In the genomic region with DNA sequence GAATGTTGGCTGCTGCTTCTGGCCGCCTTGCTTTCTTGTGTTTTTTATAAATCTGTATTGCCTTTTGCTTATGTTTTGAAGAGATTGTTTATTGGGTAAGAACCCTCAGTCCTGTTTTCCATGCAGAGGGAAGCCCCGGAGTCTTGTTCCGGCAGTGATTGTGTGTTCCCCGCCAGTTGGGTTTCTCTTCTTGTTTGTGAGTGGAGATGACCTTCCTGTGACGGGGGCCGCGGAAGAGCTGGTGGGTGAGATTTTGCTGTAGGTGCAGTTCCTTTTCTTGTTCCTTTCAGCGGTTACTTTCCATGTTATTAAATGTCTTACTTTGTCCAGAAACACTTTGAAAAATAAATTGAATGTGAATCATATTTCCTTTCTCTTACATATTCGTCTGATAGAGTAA, we compare ENCODE assay signal across 11 cellular contexts. TPM values are rescaled to one million over a fixed set of nuclear protein-coding genes. Genes with fewer than 3 reads are reported as not detected.
DNase-seq lines count a peak whose midpoint lies in the region; ATAC-seq, FAIRE-seq and TF ChIP-seq lines count a peak whose summit lies in the region.
"Had no signal": no experiment of that assay in that cellular context is flagged by ENCODE, and none has a peak within 500 bp of the region (broad histone marks: within the 10 kb centered on the region; RNA-seq: fewer than 3 reads in every experiment).

No MANE protein-coding gene starts in this region.

- DNase-seq in GM18507 (ENCODE audit: extremely low spot score, insufficient read length, low read depth) (no peak), right atrium auricular region (ENCODE audit: low spot score) (peak; percentile 72), AML-193 (lab: John Stamatoyannopoulos, UW) (no peak), NCI-H2081 (lab: John Stamatoyannopoulos, UW) (no peak)
- no peak for DNase-seq in activated CD4-positive, alpha-beta memory T cell treated with anti-CD3 and anti-CD28 coated beads, Interleukin-2, amount 10 ng/mL, durations not matched to agents 7 days and 5 days
- no peak for DNase-seq in stimulated activated effector memory CD8-positive, alpha-beta T cell treated with anti-CD3 and anti-CD28 coated beads, Interleukin-12 subunit alpha, Interleukin-12 subunit beta, amount 100 ng/mL, for 72 hours (ENCODE audit: low spot score in 2 of 2)
- DNase-seq: NCI-H510A had no signal

- no peak for ATAC-seq in stimulated activated effector memory CD8-positive, alpha-beta T cell treated with anti-CD3 and anti-CD28 coated beads, Interleukin-12 subunit alpha, Interleukin-12 subunit beta, amount 100 ng/mL, for 72 hours
- no peak for ATAC-seq in GM19328 (IDR thresholded peaks at IDR 0.05; ENCODE audit: unreplicated experiment)

- peaks cover 68% of the 10 kb centered on the region for H3K4me1 Mint-ChIP-seq in activated CD4-positive, alpha-beta memory T cell treated with anti-CD3 and anti-CD28 coated beads, Interleukin-2, amount 10 ng/mL, durations not matched to agents 7 days and 5 days
- H3K4me1 Mint-ChIP-seq in stimulated activated effector memory CD8-positive, alpha-beta T cell treated with anti-CD3 and anti-CD28 coated beads, Interleukin-12 subunit alpha, Interleukin-12 subunit beta, amount 100 ng/mL, for 72 hours, result peaks cover 79% of the 10 kb centered on the region

- peak overlapping the region; percentile 81 for H3K27ac Mint-ChIP-seq in activated CD4-positive, alpha-beta memory T cell treated with anti-CD3 and anti-CD28 coated beads, Interleukin-2, amount 10 ng/mL, durations not matched to agents 7 days and 5 days
- peak overlapping the region; percentile 93 for H3K27ac Mint-ChIP-seq in stimulated activated effector memory CD8-positive, alpha-beta T cell treated with anti-CD3 and anti-CD28 coated beads, Interleukin-12 subunit alpha, Interleukin-12 subunit beta, amount 100 ng/mL, for 72 hours

- H3K9me3 ChIP-seq in right atrium auricular region, result no peaks in the 10 kb centered on the region

- H3K27me3 ChIP-seq in right atrium auricular region, result no peaks in the 10 kb centered on the region

- no peaks in the 10 kb centered on the region for H3K36me3 ChIP-seq in right atrium auricular region

- peaks cover 33% of the 10 kb centered on the region for H3K36me3 Mint-ChIP-seq in activated CD4-positive, alpha-beta memory T cell treated with anti-CD3 and anti-CD28 coated beads, Interleukin-2, amount 10 ng/mL, durations not matched to agents 7 days and 5 days (ENCODE audit: low read depth)
- H3K36me3 Mint-ChIP-seq in stimulated activated effector memory CD8-positive, alpha-beta T cell treated with anti-CD3 and anti-CD28 coated beads, Interleukin-12 subunit alpha, Interleukin-12 subunit beta, amount 100 ng/mL, for 72 hours, result peaks cover 72% of the 10 kb centered on the region

- H3K4me3 Mint-ChIP-seq in activated CD4-positive, alpha-beta memory T cell treated with anti-CD3 and anti-CD28 coated beads, Interleukin-2, amount 10 ng/mL, durations not matched to agents 7 days and 5 days, result no peak overlapping the region
- H3K4me3 Mint-ChIP-seq in stimulated activated effector memory CD8-positive, alpha-beta T cell treated with anti-CD3 and anti-CD28 coated beads, Interleukin-12 subunit alpha, Interleukin-12 subunit beta, amount 100 ng/mL, for 72 hours, result peak overlapping the region; percentile 69

- TF ChIP-seq CTCF in right atrium auricular region (IDR thresholded peaks at IDR 0.05), result no peak

- FAIRE-seq in GM18507 (lab: Jason Lieb, UNC), result peak; percentile 89
- FAIRE-seq: colon, H1 had no signal

- no peaks in the 10 kb centered on the region for H3K27me3 Mint-ChIP-seq in activated CD4-positive, alpha-beta memory T cell treated with anti-CD3 and anti-CD28 coated beads, Interleukin-2, amount 10 ng/mL, durations not matched to agents 7 days and 5 days

- peak overlapping the region; percentile 76 to 83 for H3K27ac ChIP-seq in right atrium auricular region
- H3K27ac ChIP-seq: VCaP had no signal

- CTCF ChIA-PET in activated CD4-positive, alpha-beta memory T cell treated with anti-CD3 and anti-CD28 coated beads, Interleukin-2, amount 10 ng/mL, durations not matched to agents 7 days and 5 days (lab: Charles Lee), result interaction anchor here (1.6 to 1.9 kb wide), 2 partner anchors 12 to 33 kb away, joined by 5 to 7 read pairs; no protein-coding TSS in a partner anchor

- POLR2A ChIA-PET in activated CD4-positive, alpha-beta memory T cell treated with anti-CD3 and anti-CD28 coated beads, Interleukin-2, amount 10 ng/mL, durations not matched to agents 7 days and 5 days (lab: Charles Lee), result interaction anchor here (1.8 kb wide), 1 partner anchor 8 kb away, joined by 7 read pairs; the partner anchor contains the start of gene TBC1D22A

- peaks cover 0 to 66% of the 10 kb centered on the region in 2 donors for H3K4me1 ChIP-seq in right atrium auricular region

- H3K9me3 Mint-ChIP-seq in activated CD4-positive, alpha-beta memory T cell treated with anti-CD3 and anti-CD28 coated beads, Interleukin-2, amount 10 ng/mL, durations not matched to agents 7 days and 5 days, result no peaks in the 10 kb centered on the region
- H3K9me3 Mint-ChIP-seq in stimulated activated effector memory CD8-positive, alpha-beta T cell treated with anti-CD3 and anti-CD28 coated beads, Interleukin-12 subunit alpha, Interleukin-12 subunit beta, amount 100 ng/mL, for 72 hours, result no peaks in the 10 kb centered on the region

- no peak overlapping the region for H3K4me3 ChIP-seq in right atrium auricular region

RNA-seq across cellular contexts. Expression of gene TBC1D22A, which starts 8.3 kb away (rescaled TPM):
- 10 to 100 TPM; 38.5 to 41.0 TPM for total RNA-seq in activated CD4-positive, alpha-beta memory T cell treated with anti-CD3 and anti-CD28 coated beads, Interleukin-2, amount 10 ng/mL, durations not matched to agents 7 days and 5 days
- 10 to 100 TPM; 11.5 to 15.4 TPM for total RNA-seq in right atrium auricular region

RNA-seq across cellular contexts. Expression of gene CERK, which starts 32.7 kb away (rescaled TPM):
- total RNA-seq in activated CD4-positive, alpha-beta memory T cell treated with anti-CD3 and anti-CD28 coated beads, Interleukin-2, amount 10 ng/mL, durations not matched to agents 7 days and 5 days, result 10 to 100 TPM; 68.7 to 73.4 TPM
- total RNA-seq in right atrium auricular region, result 10 to 100 TPM; 46.0 to 59.8 TPM
